Comparison of ENCODE assay signal across 8 cellular contexts in the genomic region with DNA sequence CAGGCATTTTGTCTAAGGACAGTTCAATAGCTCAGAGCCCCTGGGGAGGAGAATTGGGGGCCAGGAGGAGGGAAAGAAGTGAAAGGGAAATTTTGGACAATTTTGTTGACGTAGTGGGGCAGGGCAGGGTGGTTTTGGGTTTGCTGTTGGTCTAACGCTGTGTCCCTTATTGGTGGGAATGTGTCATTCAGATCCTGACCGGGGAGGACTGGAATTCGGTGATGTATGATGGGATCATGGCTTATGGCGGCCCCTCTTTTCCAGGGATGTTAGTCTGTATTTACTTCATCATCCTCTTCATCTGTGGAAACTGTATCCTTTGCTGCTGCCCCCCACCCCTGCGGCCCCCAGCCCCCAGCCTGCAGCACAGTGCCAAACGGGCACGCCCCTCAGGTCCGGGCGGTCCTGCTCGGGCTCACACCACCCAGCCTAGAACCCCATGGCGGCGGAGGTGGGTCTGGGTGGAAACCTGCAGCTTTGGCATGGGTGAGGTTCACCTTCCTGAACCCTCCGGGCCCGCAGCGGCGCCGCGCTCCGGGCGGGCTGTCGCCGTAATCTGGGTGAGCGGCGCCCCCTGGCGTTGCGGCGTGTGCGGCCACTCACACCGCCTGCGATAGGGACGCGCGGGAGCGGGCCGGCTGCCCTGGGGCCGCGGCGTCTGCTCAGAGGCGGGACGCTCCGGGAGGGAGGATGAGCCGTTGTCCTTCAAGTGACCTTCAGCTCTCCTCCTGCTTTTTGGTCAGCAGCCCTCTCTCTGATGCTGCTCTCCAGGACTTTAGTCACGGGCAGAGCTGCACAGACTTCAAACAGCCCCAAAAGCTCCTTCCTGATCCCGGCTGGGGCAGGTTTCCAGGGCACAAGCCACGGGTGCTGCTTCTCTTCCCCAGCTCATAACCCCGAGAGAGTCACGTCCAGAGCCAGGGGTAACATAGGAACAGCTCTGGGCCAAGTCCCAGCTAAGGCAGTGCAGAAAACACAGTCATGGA.
DNase-seq lines count a peak whose midpoint lies in the region; ATAC-seq, FAIRE-seq and TF ChIP-seq lines count a peak whose summit lies in the region.
"Had no signal": no experiment of that assay in that cellular context is flagged by ENCODE, and none has a peak within 500 bp of the region (broad histone marks: within the 10 kb centered on the region; RNA-seq: fewer than 3 reads in every experiment).

No MANE protein-coding gene starts in this region.

- H3K4me1 ChIP-seq in colonic mucosa (no peaks in the 10 kb centered on the region), HepG2 (ENCODE audit: insufficient read depth, low read length) (no peaks in the 10 kb centered on the region)

- no peak for TF ChIP-seq EP300 in HepG2 (IDR thresholded peaks at IDR 0.05; ENCODE audit: low read depth in 2 of 2, low read length in 2 of 2)
- TF ChIP-seq EP300 in HepG2 (CRISPR knock-in tag; IDR thresholded peaks at IDR 0.05; ENCODE audit: borderline replicate concordance), result no peak

- peak; percentile 87 for TF ChIP-seq RAD21 in HepG2 (CRISPR knock-in tag; IDR thresholded peaks at IDR 0.05)

- no peak for FAIRE-seq in HepG2 (lab: Jason Lieb, UNC)
- FAIRE-seq: colon had no signal

- in situ Hi-C loops in HepG2 (cut with HindIII; ENCODE audit: extremely low pct_ligation_motif_present, low pct_unique_long_range_greater_than_20kb), result loop anchor here (10.0 kb wide), 1 partner anchor 528 kb away; the partner anchor contains the start of gene CACNA1C

- H3K27ac ChIP-seq in colonic mucosa, result no peak overlapping the region
- no peak overlapping the region for H3K27ac ChIP-seq in HepG2 (ENCODE audit: extremely low read length, insufficient read depth, low read length)

- 0 out of 2 replicates have a peak overlapping the region, but pooled peaks have one; percentile 27 for H3K4me2 ChIP-seq in HepG2 (ENCODE audit: low read depth, low read length)

- no TSS peak for BruUV-seq in HepG2 (replicated peaks; lab: Mats Ljungman, UMichigan)

- peak; percentile 96 for ATAC-seq in HepG2
- no peak for ATAC-seq in HG02852 (IDR thresholded peaks at IDR 0.05; ENCODE audit: unreplicated experiment)

- 19% methylated on average over 26 of the region's 48 CpGs for WGBS in HepG2 (ENCODE audit: low lambda C conversion rate)

- CTCF ChIA-PET in HepG2 (lab: Yijun Ruan, JAX; ENCODE audit: low intra/inter-chr PET ratio, low total read pairs), result interaction anchor here (1.2 kb wide), 1 partner anchor 525 kb away, joined by 5 read pairs; no protein-coding TSS in a partner anchor

- no peaks in the 10 kb centered on the region for H4K20me1 ChIP-seq in HepG2 (ENCODE audit: insufficient read depth, low read length)

- H3K27me3 ChIP-seq in colonic mucosa (no peaks in the 10 kb centered on the region), HepG2 (ENCODE audit: control insufficient read depth in 1 of 2, insufficient read depth in 2 of 2, low read length in 2 of 2) (peaks cover 10 to 72% of the 10 kb centered on the region in 2 experiments)

- no peak for TF ChIP-seq POLR2A in NB4 (IDR thresholded peaks at IDR 0.05; ENCODE audit: extremely low read depth, insufficient read length)
- TF ChIP-seq POLR2A in HepG2 (IDR thresholded peaks at IDR 0.05; ENCODE audit: insufficient read depth in 1 of 2, low read depth in 2 of 2, low read length in 2 of 2), result no peak

- no peaks in the 10 kb centered on the region for H3K79me2 ChIP-seq in HepG2 (ENCODE audit: insufficient read depth, low read length)

- no peak overlapping the region for H2AFZ ChIP-seq in HepG2 (ENCODE audit: low read length)

- H3K36me3 ChIP-seq in colonic mucosa (no peaks in the 10 kb centered on the region), HepG2 (replicated peaks in 1 of 2; ENCODE audit: control insufficient read depth in 1 of 2, insufficient read depth in 2 of 2, low read length in 2 of 2) (no peaks in the 10 kb centered on the region)

- DNase-seq in GM12865 (ENCODE audit: low read depth) (peak; percentile 68), NB4 (ENCODE audit: low read depth) (peak; percentile 73), colonic mucosa (peak; percentile 75), HepG2 (ENCODE audit: low spot score) (peak; percentile 22)
- DNase-seq in activated CD4-positive, CD25-positive, alpha-beta regulatory T cell treated with anti-CD3 and anti-CD28 coated beads, Interleukin-2, amount 50 U/mL, for 72 hours, result peak; percentile 66
- peak; percentile 5 for DNase-seq in stimulated activated CD8-positive, alpha-beta memory T cell treated with anti-CD3 and anti-CD28 coated beads, Interleukin-12 subunit alpha, Interleukin-12 subunit beta, amount 100 ng/mL, for 24 hours (ENCODE audit: extremely low read depth)

- H3K9me3 ChIP-seq in colonic mucosa (no peaks in the 10 kb centered on the region), HepG2 (ENCODE audit: low read length) (no peaks in the 10 kb centered on the region)

- intact Hi-C loops in colonic mucosa (cut with DNase I), result loop anchor here (10.0 kb wide), 2 partner anchors 298 to 528 kb away; partner anchors contain the start of gene CACNA1C
- intact Hi-C loops in HepG2 (cut with micrococcal nuclease; ENCODE audit: unreplicated experiment), result no loop called here

- TF ChIP-seq CTCF in GM12865 (IDR thresholded peaks at IDR 0.05; ENCODE audit: insufficient read depth, low read depth, low read length, missing control alignments) (peak; percentile 82), NB4 (IDR thresholded peaks at IDR 0.05; ENCODE audit: low read depth, low read length) (peak; percentile 67), colonic mucosa (IDR thresholded peaks at IDR 0.05) (peak; percentile 85), HepG2 (CRISPR knock-in tag; IDR thresholded peaks at IDR 0.05) (peak; percentile 89)

- POLR2A ChIA-PET in HepG2 (lab: Yijun Ruan, JAX), result no interaction called here

- H3K4me3 ChIP-seq in GM12865 (ENCODE audit: low read depth, low read length) (no peak overlapping the region), NB4 (ENCODE audit: low read depth, low read length) (no peak overlapping the region), colonic mucosa (no peak overlapping the region), HepG2 (replicated peaks in 1 of 3; ENCODE audit: insufficient read depth in 1 of 3, low read depth in 2 of 3, low read length in 3 of 3) (no peak overlapping the region)

- peak overlapping the region in 1 of 2 donors; percentile 31 for H3K9ac ChIP-seq in colonic mucosa (ENCODE audit: low read depth in 2 of 2, low read length in 2 of 2)
- no peak overlapping the region for H3K9ac ChIP-seq in HepG2 (ENCODE audit: insufficient read depth, low read depth, low read length)

TF ChIP-seq in HepG2, 621 proteins besides CTCF, POLR2A, EP300 and RAD21 (continues in another document):
- no peak for TF ChIP-seq ZNF740 (CRISPR knock-in tag; IDR thresholded peaks at IDR 0.05)
- TF ChIP-seq ZNF687 (CRISPR knock-in tag; IDR thresholded peaks at IDR 0.05), result no peak; the same call in 1 of the 2 replicates
- TF ChIP-seq SP4 (CRISPR knock-in tag; IDR thresholded peaks at IDR 0.05), result no peak
- no peak for TF ChIP-seq TP53 (CRISPR knock-in tag; conservative IDR thresholded peaks at IDR 0.05)
- TF ChIP-seq HIC2 (CRISPR knock-in tag; IDR thresholded peaks at IDR 0.05; ENCODE audit: low read depth), result no peak

Comparison
In these comparisons a context has a peak if more than half of its experiments do, and no peak if none do; other contexts are left out.
1. DNase-seq: peak in every context shown above with its lines; median percentile 75 in colonic mucosa; 73 in NB4; 68 in GM12865; 66 in activated CD4-positive, CD25-positive, alpha-beta regulatory T cell treated with anti-CD3 and anti-CD28 coated beads, Interleukin-2, amount 50 U/mL, for 72 hours; 22 in HepG2; 5 in stimulated activated CD8-positive, alpha-beta memory T cell treated with anti-CD3 and anti-CD28 coated beads, Interleukin-12 subunit alpha, Interleukin-12 subunit beta, amount 100 ng/mL, for 24 hours.